Comparison of ENCODE assay signal across 16 cellular contexts in genomic region chr15:57703387-57703786, GRCh38. TPM values are rescaled to one million over a fixed set of nuclear protein-coding genes. Genes with fewer than 3 reads are reported as not detected.
DNase-seq lines count a peak whose midpoint lies in the region; ATAC-seq, FAIRE-seq and TF ChIP-seq lines count a peak whose summit lies in the region.
"Had no signal": no experiment of that assay in that cellular context is flagged by ENCODE, and none has a peak within 500 bp of the region (broad histone marks: within the 10 kb centered on the region; RNA-seq: fewer than 3 reads in every experiment).

No MANE protein-coding gene starts in this region.

- no peaks in the 10 kb centered on the region for H3F3A ChIP-seq in smooth muscle cell (ENCODE audit: low read depth)

- peaks cover 0 to 8% of the 10 kb centered on the region in 2 donors for H3K4me1 ChIP-seq in ascending aorta
- H3K4me1 ChIP-seq in smooth muscle cell (ENCODE audit: low read depth): peaks cover 9% of the 10 kb centered on the region

- peaks cover 22% of the 10 kb centered on the region for H3K27me3 Mint-ChIP-seq in activated CD8-positive, alpha-beta memory T cell treated with anti-CD3 and anti-CD28 coated beads, Interleukin-2, amount 10 ng/mL, durations not matched to agents 7 days and 5 days

- no peaks in the 10 kb centered on the region for H3K9me3 Mint-ChIP-seq in activated CD8-positive, alpha-beta memory T cell treated with anti-CD3 and anti-CD28 coated beads, Interleukin-2, amount 10 ng/mL, durations not matched to agents 7 days and 5 days (ENCODE audit: low read depth)
- H3K9me3 Mint-ChIP-seq: GM23338 had no signal

- peaks cover 34% of the 10 kb centered on the region for H3K4me1 Mint-ChIP-seq in activated CD8-positive, alpha-beta memory T cell treated with anti-CD3 and anti-CD28 coated beads, Interleukin-2, amount 10 ng/mL, durations not matched to agents 7 days and 5 days

- H3K9me3 ChIP-seq in ascending aorta (no peaks in the 10 kb centered on the region), smooth muscle cell (replicated peaks; ENCODE audit: low read depth) (no peaks in the 10 kb centered on the region)
- H3K9me3 ChIP-seq: upper lobe of right lung had no signal

- TF ChIP-seq CTCF in ascending aorta (IDR thresholded peaks at IDR 0.05) (no peak), smooth muscle cell (IDR thresholded peaks at IDR 0.05; ENCODE audit: borderline replicate concordance, insufficient read depth, poor library complexity, severe bottlenecking) (no peak)

- H3K79me2 ChIP-seq in smooth muscle cell (ENCODE audit: low read depth): peaks cover 16% of the 10 kb centered on the region

- no peak overlapping the region for H3K27ac Mint-ChIP-seq in activated CD8-positive, alpha-beta memory T cell treated with anti-CD3 and anti-CD28 coated beads, Interleukin-2, amount 10 ng/mL, durations not matched to agents 7 days and 5 days
- H3K27ac Mint-ChIP-seq: GM23338 had no signal

- H3K9ac ChIP-seq in smooth muscle cell (ENCODE audit: low read depth): no peak overlapping the region

- no peak overlapping the region for H2AFZ ChIP-seq in smooth muscle cell (ENCODE audit: low read depth)
- H2AFZ ChIP-seq: GM23338 had no signal

- DNase-seq in activated CD8-positive, alpha-beta memory T cell treated with anti-CD3 and anti-CD28 coated beads, Interleukin-2, amount 10 ng/mL, durations not matched to agents 7 days and 5 days: peak; percentile 47
- DNase-seq in activated CD8-positive, alpha-beta memory T cell treated with anti-CD3 and anti-CD28 coated beads, Interleukin-2, amount 50 U/mL, for 4 hours: no peak
- DNase-seq in HTR-8/SVneo (ENCODE audit: insufficient read length, low spot score) (peak; percentile 35), ascending aorta (ENCODE audit: low spot score in 2 of 2) (no peak), smooth muscle cell (lab: John Stamatoyannopoulos, UW; ENCODE audit: unreplicated experiment) (no peak), posterior cingulate gyrus (no peak), cortex of kidney (lab: John Stamatoyannopoulos, UW) (no peak)
- DNase-seq: activated CD4-positive, alpha-beta T cell treated with anti-CD3 and anti-CD28 coated beads, Interleukin-2, amount 50 U/mL, for 48 hours; foreskin fibroblast; midbrain; NCI-H446; upper lobe of right lung had no signal

- CTCF ChIA-PET in activated CD8-positive, alpha-beta memory T cell treated with anti-CD3 and anti-CD28 coated beads, Interleukin-2, amount 10 ng/mL, durations not matched to agents 7 days and 5 days (lab: Charles Lee): no interaction called here

- no peak overlapping the region for H3K4me2 ChIP-seq in smooth muscle cell
- H3K4me2 ChIP-seq: GM23338 had no signal

- H3K27ac ChIP-seq in ascending aorta: peak overlapping the region; percentile 41 to 60
- peak overlapping the region; percentile 1 for H3K27ac ChIP-seq in smooth muscle cell (ENCODE audit: low read depth)
- H3K27ac ChIP-seq: coronary artery, upper lobe of right lung had no signal

- no peak for ATAC-seq in activated CD8-positive, alpha-beta memory T cell treated with anti-CD3 and anti-CD28 coated beads, Interleukin-2, amount 10 ng/mL, durations not matched to agents 7 days and 5 days
- ATAC-seq in GM18907 (IDR thresholded peaks at IDR 0.05; ENCODE audit: unreplicated experiment): no peak
- ATAC-seq: GM23338, upper lobe of right lung had no signal

- H3K27me3 ChIP-seq in ascending aorta (no peaks in the 10 kb centered on the region), smooth muscle cell (ENCODE audit: low read depth) (no peaks in the 10 kb centered on the region)

- intact Hi-C loops in ascending aorta (cut with DNase I): loop anchor here (10.0 kb wide), 1 partner anchor 1041 kb away; the partner anchor contains the start of gene ADAM10
- intact Hi-C loops in posterior cingulate gyrus (cut with DNase I): no loop called here

- WGBS in smooth muscle cell (ENCODE audit: low lambda C conversion rate): 4% methylated on average over 2 of the region's 2 CpGs

- H4K20me1 ChIP-seq in smooth muscle cell (ENCODE audit: low read depth): no peaks in the 10 kb centered on the region

- FAIRE-seq in HTR-8/SVneo (lab: Jason Lieb, UNC): no peak
- FAIRE-seq: RCC 7860 had no signal

- H3K36me3 ChIP-seq in ascending aorta (no peaks in the 10 kb centered on the region), smooth muscle cell (ENCODE audit: low read depth) (no peaks in the 10 kb centered on the region)
- H3K36me3 ChIP-seq: upper lobe of right lung had no signal

- no peak overlapping the region for H3K4me3 ChIP-seq in ascending aorta
- no peak overlapping the region for H3K4me3 ChIP-seq in smooth muscle cell
- H3K4me3 ChIP-seq: coronary artery, GM23338, upper lobe of right lung had no signal

- no peak overlapping the region for H3K4me3 Mint-ChIP-seq in activated CD8-positive, alpha-beta memory T cell treated with anti-CD3 and anti-CD28 coated beads, Interleukin-2, amount 10 ng/mL, durations not matched to agents 7 days and 5 days
- H3K4me3 Mint-ChIP-seq: GM23338 had no signal

- peaks cover 3% of the 10 kb centered on the region for H3K36me3 Mint-ChIP-seq in activated CD8-positive, alpha-beta memory T cell treated with anti-CD3 and anti-CD28 coated beads, Interleukin-2, amount 10 ng/mL, durations not matched to agents 7 days and 5 days

RNA-seq across cellular contexts. Expression of gene POLR2M, which starts 3.1 kb away (rescaled TPM):
- 10 to 100 TPM; 66.5 to 70.4 TPM for total RNA-seq in activated CD8-positive, alpha-beta memory T cell treated with anti-CD3 and anti-CD28 coated beads, Interleukin-2, amount 10 ng/mL, durations not matched to agents 7 days and 5 days
- total RNA-seq in ascending aorta (24.9 TPM), smooth muscle cell (49.8 and 387 TPM in 2 replicates)
- polyA plus RNA-seq in smooth muscle cell: 19.8 and 23.9 TPM in 2 replicates

Comparison
In these comparisons a context has a peak if more than half of its experiments do, and no peak if none do; other contexts are left out.
1. DNase-seq: peak in activated CD8-positive, alpha-beta memory T cell treated with anti-CD3 and anti-CD28 coated beads, Interleukin-2, amount 10 ng/mL, durations not matched to agents 7 days and 5 days (single experiment) and HTR-8/SVneo (single experiment); none in activated CD8-positive, alpha-beta memory T cell treated with anti-CD3 and anti-CD28 coated beads, Interleukin-2, amount 50 U/mL, for 4 hours (single experiment), ascending aorta (0 of 2), smooth muscle cell (single experiment), posterior cingulate gyrus (0 of 10) and cortex of kidney (single experiment).